8 cellular contexts compared by ENCODE assay signal in genomic region chr7:100736671-100737070, GRCh38. TPM values are rescaled to one million over a fixed set of nuclear protein-coding genes. Genes with fewer than 3 reads are reported as not detected.
"Had no signal": no experiment of that assay in that cellular context is flagged by ENCODE, and none has a peak within 500 bp of the region (broad histone marks: within the 10 kb centered on the region; RNA-seq: fewer than 3 reads in every experiment).

No MANE protein-coding gene starts in this region.

- H3K4me3 Mint-ChIP-seq: H9, HFFc6 had no signal

- H3K4me1 Mint-ChIP-seq: H9 had no signal

- H3K27ac ChIP-seq: GM23248 had no signal

- DNase-seq: GM23248, H9, HCEC 1CT, HFFc6, IMR-90, KG1 had no signal

- H3K27ac Mint-ChIP-seq: H9, HFFc6 had no signal

- H3K9me3 Mint-ChIP-seq: HFFc6 had no signal

- ATAC-seq: K562 had no signal

- H3K4me3 ChIP-seq: GM23248, K562 had no signal

RNA-seq across cellular contexts. Expression of gene ZAN, which starts 3.3 kb away (rescaled TPM):
- total RNA-seq: GM23248, H9, HFFc6, HT-29, IMR-90, K562 had no signal

RNA-seq across cellular contexts. Expression of gene EPO, which starts 16.4 kb away (rescaled TPM):
- total RNA-seq: GM23248, HFFc6, HT-29, IMR-90, K562 had no signal
